1 cellular context compared by ENCODE assay signal in genomic region chr3:50260942-50261441, GRCh38.
TF ChIP-seq lines count a peak whose summit lies in the region.

No MANE protein-coding gene starts in this region.

TF ChIP-seq in HepG2, 621 proteins besides CTCF, POLR2A, EP300 and RAD21 (continued from another document and continues in another):
- no peak for TF ChIP-seq PHB2 (IDR thresholded peaks at IDR 0.05; ENCODE audit: partially characterized antibody)
- no peak for TF ChIP-seq ZSCAN31 (CRISPR knock-in tag; IDR thresholded peaks at IDR 0.05; ENCODE audit: low read depth)
- no peak for TF ChIP-seq FIP1L1 (IDR thresholded peaks at IDR 0.05; ENCODE audit: borderline replicate concordance, insufficient read depth, low read depth, low read length)
- no peak for TF ChIP-seq ATF7 (IDR thresholded peaks at IDR 0.05)
- TF ChIP-seq ATF7 (CRISPR knock-in tag; IDR thresholded peaks at IDR 0.05) = no peak
- TF ChIP-seq THAP7 (CRISPR knock-in tag; IDR thresholded peaks at IDR 0.05) = 0 out of 2 replicates have a peak, but pooled peaks have one; percentile 42
- TF ChIP-seq CEBPZ (IDR thresholded peaks at IDR 0.05; ENCODE audit: low read length) = no peak
- no peak for TF ChIP-seq ZNF205 (CRISPR knock-in tag; IDR thresholded peaks at IDR 0.05)
- TF ChIP-seq ZBTB10 (CRISPR knock-in tag; IDR thresholded peaks at IDR 0.05; ENCODE audit: borderline replicate concordance) = peak; percentile 83; the same call in 1 of the 2 replicates
- TF ChIP-seq E2F2 (CRISPR knock-in tag; IDR thresholded peaks at IDR 0.05; ENCODE audit: borderline replicate concordance) = no peak
- no peak for TF ChIP-seq STAT6 (CRISPR knock-in tag; IDR thresholded peaks at IDR 0.05; ENCODE audit: borderline replicate concordance)
- no peak for TF ChIP-seq NFKB2 (CRISPR knock-in tag; IDR thresholded peaks at IDR 0.05; ENCODE audit: borderline replicate concordance)
- TF ChIP-seq REST (IDR thresholded peaks at IDR 0.05; ENCODE audit: borderline replicate concordance in 1 of 2, low read depth in 1 of 2, low read length in 2 of 2) = no peak
- no peak for TF ChIP-seq ZNF264 (CRISPR knock-in tag; IDR thresholded peaks at IDR 0.05)
- TF ChIP-seq SATB2 (CRISPR knock-in tag; IDR thresholded peaks at IDR 0.05) = no peak
- no peak for TF ChIP-seq PAXIP1 (CRISPR knock-in tag; conservative IDR thresholded peaks at IDR 0.05)
- TF ChIP-seq HOXD1 (CRISPR knock-in tag; IDR thresholded peaks at IDR 0.05) = no peak
- no peak for TF ChIP-seq SRSF4 (IDR thresholded peaks at IDR 0.05; ENCODE audit: low read depth, low read length, poor library complexity, severe bottlenecking)
- no peak for TF ChIP-seq LCORL (IDR thresholded peaks at IDR 0.05)
- TF ChIP-seq LCORL (CRISPR knock-in tag; IDR thresholded peaks at IDR 0.05) = no peak
- no peak for TF ChIP-seq TOE1 (CRISPR knock-in tag; IDR thresholded peaks at IDR 0.05)
- no peak for TF ChIP-seq NPAS2 (CRISPR knock-in tag; IDR thresholded peaks at IDR 0.05; ENCODE audit: borderline replicate concordance)
- TF ChIP-seq ZNF281 (CRISPR knock-in tag; IDR thresholded peaks at IDR 0.05; ENCODE audit: borderline replicate concordance) = no peak
- TF ChIP-seq HNF4A (CRISPR knock-in tag; IDR thresholded peaks at IDR 0.05) = no peak
- no peak for TF ChIP-seq TCF7 (IDR thresholded peaks at IDR 0.05; ENCODE audit: low read depth)
- TF ChIP-seq DRAP1 (CRISPR knock-in tag; IDR thresholded peaks at IDR 0.05) = no peak
- no peak for TF ChIP-seq ZFP36L2 (CRISPR knock-in tag; IDR thresholded peaks at IDR 0.05)
- TF ChIP-seq GABPA (IDR thresholded peaks at IDR 0.05; ENCODE audit: low read depth, low read length) = no peak
- TF ChIP-seq GABPA (CRISPR knock-in tag; IDR thresholded peaks at IDR 0.05; ENCODE audit: low read depth) = 0 out of 2 replicates have a peak, but pooled peaks have one; percentile 7
- TF ChIP-seq SUZ12 (IDR thresholded peaks at IDR 0.05; ENCODE audit: low read depth, low read length) = no peak
- TF ChIP-seq CHD2 (IDR thresholded peaks at IDR 0.05; ENCODE audit: low read depth, low read length) = no peak
- no peak for TF ChIP-seq RORA (CRISPR knock-in tag; IDR thresholded peaks at IDR 0.05)
- no peak for TF ChIP-seq CBX1 (IDR thresholded peaks at IDR 0.05; ENCODE audit: low read depth)
- no peak for TF ChIP-seq ZNF800 (CRISPR knock-in tag; IDR thresholded peaks at IDR 0.05)
